ENCODE assay signal across 8 cellular contexts in the genomic region with DNA sequence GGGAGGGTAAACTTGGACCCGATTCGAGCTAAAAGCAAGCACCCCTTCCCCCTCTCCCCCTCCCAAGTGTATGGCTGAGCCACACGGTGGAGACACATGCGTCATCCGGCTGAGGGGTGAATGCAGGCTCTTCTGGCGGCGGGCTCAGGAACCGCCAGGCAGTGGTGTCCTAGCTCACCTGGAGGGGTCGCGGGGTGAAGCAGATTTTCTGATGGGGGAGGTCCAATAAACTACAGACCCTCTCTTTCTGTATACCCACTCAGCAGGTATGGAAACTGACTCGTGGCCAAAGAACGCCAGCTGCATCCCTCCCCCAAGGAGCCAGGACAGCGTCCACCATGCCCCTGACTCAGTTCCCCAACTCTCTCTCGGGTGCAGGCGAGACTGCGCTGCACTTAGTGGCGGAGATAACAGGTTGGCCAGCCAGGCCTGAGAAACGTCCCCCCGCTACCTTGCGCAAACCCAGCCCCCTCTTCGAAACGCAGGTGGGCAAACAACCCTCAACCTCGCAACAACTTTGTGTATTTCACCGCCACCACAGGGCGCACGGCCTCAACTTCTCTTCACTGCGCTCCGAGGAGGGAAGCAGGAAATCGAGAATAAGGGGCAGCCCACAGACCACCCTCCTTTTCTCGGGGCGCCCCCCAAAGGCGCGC. TPM values are rescaled to one million over a fixed set of nuclear protein-coding genes. Genes with fewer than 3 reads are reported as not detected.
DNase-seq lines count a peak whose midpoint lies in the region; ATAC-seq and TF ChIP-seq lines count a peak whose summit lies in the region.

No MANE protein-coding gene starts in this region.

- H3K4me3 Mint-ChIP-seq in activated naive CD8-positive, alpha-beta T cell = peak overlapping the region; percentile 92

- no peaks in the 10 kb centered on the region for H3K9me3 ChIP-seq in HAP-1

- no peaks in the 10 kb centered on the region for H3K27me3 ChIP-seq in HAP-1 (ENCODE audit: low read depth)

- H3K4me1 ChIP-seq in HAP-1 = peaks cover 10% of the 10 kb centered on the region

- in situ Hi-C loops in HAP-1 (cut with MboI; ENCODE audit: low sequenced_read_pairs) = no loop called here

- no peak overlapping the region for H3K27ac Mint-ChIP-seq in activated naive CD8-positive, alpha-beta T cell

- intact Hi-C loops in left cardiac atrium (cut with DNase I) (loop anchor here in 1 of 2 donors (10.0 kb wide), 3 partner anchors 73 to 253 kb away; no protein-coding TSS in a partner anchor), posterior cingulate gyrus (cut with DNase I) (loop anchor here (5.0 to 10.0 kb wide), 3 partner anchors 97 to 250 kb away; no protein-coding TSS in a partner anchor)

- peak; percentile 47 for TF ChIP-seq CTCF in AG10803 (conservative IDR thresholded peaks at IDR 0.05; ENCODE audit: low read length)

- H3K9me3 Mint-ChIP-seq in activated naive CD8-positive, alpha-beta T cell (ENCODE audit: low read depth) = peaks cover 5% of the 10 kb centered on the region

- DNase-seq in AG10803 (ENCODE audit: low read depth) (peak; percentile 35), HAP-1 (ENCODE audit: low spot score in 2 of 2) (peak; percentile 32 to 67), left cardiac atrium (peak; percentile 59), posterior cingulate gyrus (peak in 9 of 10 donors; percentile 22 to 89 (median 42)), SIG-M5 treated with dmso at 0.1 percent for 504 hours (lab: John Stamatoyannopoulos, UW; ENCODE audit: unreplicated experiment) (no peak), NCI-H446 treated with DMSO at 0.1 percent for 48 hours (lab: John Stamatoyannopoulos, UW) (no peak)

- no peaks in the 10 kb centered on the region for H3K36me3 ChIP-seq in HAP-1 (replicated peaks)

- H3K4me3 ChIP-seq in AG10803 (ENCODE audit: low read length) (peak overlapping the region; percentile 99), HAP-1 (peak overlapping the region; percentile 89)

- peaks cover 17% of the 10 kb centered on the region for H3K4me1 Mint-ChIP-seq in activated naive CD8-positive, alpha-beta T cell (ENCODE audit: low read depth)

- ATAC-seq in left cardiac atrium (peak; percentile 16 to 44), HG03095 (IDR thresholded peaks at IDR 0.05; ENCODE audit: unreplicated experiment) (no peak)

- H3K36me3 Mint-ChIP-seq in activated naive CD8-positive, alpha-beta T cell = no peaks in the 10 kb centered on the region

- H3K27me3 Mint-ChIP-seq in activated naive CD8-positive, alpha-beta T cell = peaks cover 39% of the 10 kb centered on the region

RNA-seq across cellular contexts. Expression of a gene that starts 1.3 kb away (rescaled TPM):
- 10 to 100 TPM; 27.7 to 30.0 TPM for total RNA-seq in left cardiac atrium

Comparison
In these comparisons a context has a peak if more than half of its experiments do, and no peak if none do; other contexts are left out.
1. DNase-seq: peak in AG10803 (single experiment), HAP-1 (2 of 2), left cardiac atrium (single experiment) and posterior cingulate gyrus (9 of 10); none in SIG-M5 treated with dmso at 0.1 percent for 504 hours (single experiment) and NCI-H446 treated with DMSO at 0.1 percent for 48 hours (single experiment).